In the genomic region with DNA sequence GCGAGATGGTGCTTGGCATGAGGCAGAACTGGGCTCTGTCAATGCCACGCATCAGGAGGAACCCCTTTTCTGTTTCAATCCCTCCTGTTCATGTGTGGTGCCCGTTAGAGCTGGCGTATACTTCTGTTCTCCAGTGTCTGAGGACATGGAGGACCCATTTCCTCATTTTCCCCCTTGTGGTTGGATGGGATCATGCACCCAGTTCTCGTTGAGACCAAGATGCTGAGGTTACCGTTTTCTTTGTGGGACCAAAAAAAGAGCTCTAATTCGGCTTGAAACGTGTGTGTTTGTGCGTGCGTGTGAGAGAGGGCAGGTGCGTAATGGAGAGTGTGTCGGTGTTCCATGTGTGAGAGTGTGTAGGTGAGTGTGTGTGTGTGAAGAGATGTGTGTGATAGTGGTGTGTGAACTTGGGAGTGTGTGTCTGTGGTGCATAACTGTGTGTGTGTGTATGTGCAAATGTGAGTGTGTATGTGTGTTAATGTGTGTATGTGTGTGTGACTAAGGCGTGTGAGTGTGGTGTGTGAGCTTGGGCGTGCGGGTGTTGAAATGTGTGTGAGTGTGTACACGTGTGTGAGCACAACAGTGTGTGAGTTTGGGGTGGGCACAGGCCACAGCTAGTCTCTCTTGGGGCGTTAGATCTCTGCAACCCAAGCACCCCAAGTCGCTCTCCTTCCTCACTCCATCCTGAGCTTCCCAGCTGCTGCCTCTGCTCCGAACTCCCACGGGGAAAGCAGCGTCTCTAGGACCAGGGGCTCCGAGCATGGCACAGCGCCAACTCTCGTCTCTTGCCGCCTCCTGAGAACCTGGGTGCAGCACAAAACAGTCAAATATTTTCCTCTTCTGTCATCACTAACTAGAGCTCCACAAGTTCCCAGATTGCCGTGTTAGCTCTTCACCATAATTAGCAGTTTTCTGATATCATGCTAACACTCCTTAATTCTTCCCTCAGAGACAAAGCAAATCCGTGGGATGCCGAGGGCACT, we compare ENCODE assay signal across 8 cellular contexts.
A peak's percentile ranks its signal among the peaks of the same experiment; 100 is the strongest.
DNase-seq lines count a peak whose midpoint lies in the region; ATAC-seq and TF ChIP-seq lines count a peak whose summit lies in the region.

No MANE protein-coding gene starts in this region.

- peak in 10 of 12 donors; percentile 10 to 49 (median 35) for TF ChIP-seq CTCF in heart left ventricle (IDR thresholded peaks at IDR 0.05)
- TF ChIP-seq CTCF in endodermal cell (conservative IDR thresholded peaks at IDR 0.05): peak; percentile 73
- TF ChIP-seq CTCF in prostate gland (IDR thresholded peaks at IDR 0.05): peak in 3 of 4 experiments; percentile 38 to 44 (median 43)
- TF ChIP-seq CTCF in sigmoid colon (IDR thresholded peaks at IDR 0.05): peak in 2 of 4 experiments; percentile 4 to 28

- H3K27ac Mint-ChIP-seq in endodermal cell: no peak overlapping the region
- H3K27ac Mint-ChIP-seq in stimulated activated effector memory CD8-positive, alpha-beta T cell treated with anti-CD3 and anti-CD28 coated beads, Interleukin-12 subunit alpha, Interleukin-12 subunit beta, amount 100 ng/mL, for 72 hours: no peak overlapping the region

- H3K4me1 ChIP-seq in heart left ventricle (peaks cover 0 to 13% (median 3%) of the 10 kb centered on the region in 12 donors), endodermal cell (ENCODE audit: control insufficient read depth, insufficient read depth, low read length) (peaks cover 3% of the 10 kb centered on the region), prostate gland (replicated peaks) (no peaks in the 10 kb centered on the region), sigmoid colon (peaks cover 0 to 10% (median 8%) of the 10 kb centered on the region in 4 donors)

- no peak for TF ChIP-seq EP300 in sigmoid colon (IDR thresholded peaks at IDR 0.05)

- H3K9me3 ChIP-seq in heart left ventricle (no peaks in the 10 kb centered on the region), endodermal cell (ENCODE audit: control insufficient read depth, low read length) (no peaks in the 10 kb centered on the region), prostate gland (no peaks in the 10 kb centered on the region), sigmoid colon (no peaks in the 10 kb centered on the region)

- 65 to 72% (median 70%) methylated on average over 28 of the region's 28 CpGs for WGBS in heart left ventricle, 4 donors
- WGBS in endodermal cell (ENCODE audit: insufficient coverage in 1 of 2, insufficient read length in 1 of 2), 2 experiments: 87 to 88% methylated on average over 15 to 28 of the region's 28 CpGs
- 74% methylated on average over 28 of the region's 28 CpGs for WGBS in prostate gland
- 68 to 77% methylated on average over 28 of the region's 28 CpGs for WGBS in sigmoid colon, 2 donors

- no peaks in the 10 kb centered on the region for H3K36me3 Mint-ChIP-seq in endodermal cell (ENCODE audit: low read depth)
- no peaks in the 10 kb centered on the region for H3K36me3 Mint-ChIP-seq in stimulated activated effector memory CD8-positive, alpha-beta T cell treated with anti-CD3 and anti-CD28 coated beads, Interleukin-12 subunit alpha, Interleukin-12 subunit beta, amount 100 ng/mL, for 72 hours

- H3K9me3 Mint-ChIP-seq in endodermal cell: no peaks in the 10 kb centered on the region
- H3K9me3 Mint-ChIP-seq in stimulated activated effector memory CD8-positive, alpha-beta T cell treated with anti-CD3 and anti-CD28 coated beads, Interleukin-12 subunit alpha, Interleukin-12 subunit beta, amount 100 ng/mL, for 72 hours: no peaks in the 10 kb centered on the region

- no peak overlapping the region for H3K9ac ChIP-seq in endodermal cell (ENCODE audit: extremely low read depth, low read length, poor library complexity, severe bottlenecking)

- no peak for DNase-seq in heart left ventricle
- DNase-seq in Right ventricle myocardium superior: no peak
- peak; percentile 76 for DNase-seq in NCI-H345 (lab: John Stamatoyannopoulos, UW)
- peak; percentile 75 for DNase-seq in endodermal cell
- DNase-seq in prostate gland (ENCODE audit: low spot score): no peak
- no peak for DNase-seq in sigmoid colon
- no peak for DNase-seq in stimulated activated effector memory CD8-positive, alpha-beta T cell treated with anti-CD3 and anti-CD28 coated beads, Interleukin-12 subunit alpha, Interleukin-12 subunit beta, amount 100 ng/mL, for 72 hours (ENCODE audit: low spot score in 2 of 2)

- no peak overlapping the region for H3K4me3 Mint-ChIP-seq in endodermal cell
- H3K4me3 Mint-ChIP-seq in stimulated activated effector memory CD8-positive, alpha-beta T cell treated with anti-CD3 and anti-CD28 coated beads, Interleukin-12 subunit alpha, Interleukin-12 subunit beta, amount 100 ng/mL, for 72 hours: no peak overlapping the region

- H3K27me3 ChIP-seq in heart left ventricle (no peaks in the 10 kb centered on the region), endodermal cell (ENCODE audit: control insufficient read depth, insufficient read depth, low read length, poor library complexity, severe bottlenecking) (peaks cover 43% of the 10 kb centered on the region), prostate gland (replicated peaks; ENCODE audit: insufficient read depth) (no peaks in the 10 kb centered on the region), sigmoid colon (no peaks in the 10 kb centered on the region)

- H3K4me3 ChIP-seq in heart left ventricle (no peak overlapping the region), endodermal cell (ENCODE audit: low read length) (no peak overlapping the region), prostate gland (no peak overlapping the region), sigmoid colon (no peak overlapping the region)

- intact Hi-C loops in heart left ventricle (cut with DNase I): loop anchor here in 8 of 10 donors (5.0 to 10.0 kb wide), 6 partner anchors 72 to 749 kb away; no protein-coding TSS in a partner anchor
- intact Hi-C loops in Right ventricle myocardium superior (cut with DNase I): loop anchor here (10.0 kb wide), 1 partner anchor 72 kb away; no protein-coding TSS in a partner anchor
- intact Hi-C loops in prostate gland (cut with DNase I): loop anchor here (10.0 kb wide), 1 partner anchor 432 kb away; no protein-coding TSS in a partner anchor
- intact Hi-C loops in sigmoid colon (cut with DNase I): loop anchor here (10.0 kb wide), 1 partner anchor 422 kb away; no protein-coding TSS in a partner anchor

- H3K4me1 Mint-ChIP-seq in endodermal cell: peaks cover 1% of the 10 kb centered on the region
- H3K4me1 Mint-ChIP-seq in stimulated activated effector memory CD8-positive, alpha-beta T cell treated with anti-CD3 and anti-CD28 coated beads, Interleukin-12 subunit alpha, Interleukin-12 subunit beta, amount 100 ng/mL, for 72 hours: no peaks in the 10 kb centered on the region

- ATAC-seq in heart left ventricle (no peak), Right ventricle myocardium superior (ENCODE audit: poor library complexity) (no peak), GM21576 (IDR thresholded peaks at IDR 0.05; ENCODE audit: unreplicated experiment) (no peak)
- ATAC-seq in stimulated activated effector memory CD8-positive, alpha-beta T cell treated with anti-CD3 and anti-CD28 coated beads, Interleukin-12 subunit alpha, Interleukin-12 subunit beta, amount 100 ng/mL, for 72 hours: no peak

- TF ChIP-seq POLR2A in heart left ventricle (IDR thresholded peaks at IDR 0.05): no peak
- TF ChIP-seq POLR2A in prostate gland (IDR thresholded peaks at IDR 0.05): no peak
- TF ChIP-seq POLR2A in sigmoid colon (IDR thresholded peaks at IDR 0.05): no peak

- peaks cover 44% of the 10 kb centered on the region for H3K27me3 Mint-ChIP-seq in endodermal cell (ENCODE audit: insufficient read depth)

- H3K36me3 ChIP-seq in heart left ventricle (no peaks in the 10 kb centered on the region), endodermal cell (ENCODE audit: control insufficient read depth, insufficient read depth, low read length) (no peaks in the 10 kb centered on the region), prostate gland (no peaks in the 10 kb centered on the region), sigmoid colon (no peaks in the 10 kb centered on the region)

- H3K27ac ChIP-seq in heart left ventricle (no peak overlapping the region), endodermal cell (ENCODE audit: low read depth, low read length) (no peak overlapping the region), prostate gland (no peak overlapping the region), sigmoid colon (no peak overlapping the region)

Comparison
In these comparisons a context has a peak if more than half of its experiments do, and no peak if none do; other contexts are left out.
1. DNase-seq: peak in NCI-H345 (single experiment) and endodermal cell (single experiment); none in heart left ventricle (0 of 5), Right ventricle myocardium superior (single experiment), prostate gland (single experiment), sigmoid colon (single experiment) and stimulated activated effector memory CD8-positive, alpha-beta T cell treated with anti-CD3 and anti-CD28 coated beads, Interleukin-12 subunit alpha, Interleukin-12 subunit beta, amount 100 ng/mL, for 72 hours (0 of 2).